10 cellular contexts compared by ENCODE assay signal in the genomic region with DNA sequence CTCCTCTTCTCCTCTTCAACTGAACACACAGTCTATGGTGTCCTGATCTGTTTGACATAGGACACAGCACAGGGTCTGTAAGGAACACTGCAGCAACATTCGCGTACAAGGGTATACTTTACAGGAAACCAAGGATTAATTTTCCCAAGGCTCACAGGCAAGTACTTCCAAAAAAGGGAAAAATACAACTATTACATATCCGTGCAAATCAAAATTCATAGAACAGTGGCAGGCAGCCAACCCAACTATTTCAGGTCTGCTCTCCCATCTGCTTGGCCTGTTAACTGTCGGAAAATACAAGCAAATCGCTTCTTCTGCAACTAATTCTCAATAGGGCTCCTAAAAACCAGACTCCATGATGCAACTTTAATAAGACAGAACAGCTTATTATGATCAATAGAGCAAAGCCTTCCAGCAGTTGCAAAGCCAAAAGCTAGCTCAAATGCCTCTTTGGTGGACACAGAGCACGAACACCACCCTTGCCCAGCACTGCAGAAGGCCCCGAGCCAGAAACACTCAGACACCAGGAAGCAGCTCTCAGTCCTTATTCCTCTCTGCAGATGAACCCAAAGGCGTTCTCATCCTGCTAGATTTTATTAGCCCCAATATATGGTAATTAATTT.
DNase-seq lines count a peak whose midpoint lies in the region; ATAC-seq, FAIRE-seq and TF ChIP-seq lines count a peak whose summit lies in the region.
"Had no signal": no experiment of that assay in that cellular context is flagged by ENCODE, and none has a peak within 500 bp of the region (broad histone marks: within the 10 kb centered on the region; RNA-seq: fewer than 3 reads in every experiment).

No MANE protein-coding gene starts in this region.

- DNase-seq in DMS79 (lab: John Stamatoyannopoulos, UW): peak; percentile 64
- DNase-seq in cardiac muscle cell (ENCODE audit: low read depth in 1 of 2, low spot score in 1 of 2): peak in 1 of 2 donors; percentile 65
- DNase-seq in pons (ENCODE audit: low spot score): peak; percentile 72
- no peak for DNase-seq in GM19239 (ENCODE audit: insufficient read length, low spot score)
- DNase-seq in SKM-1 treated with dmso at 0.1 percent for 144 hours (lab: John Stamatoyannopoulos, UW; ENCODE audit: unreplicated experiment): no peak
- DNase-seq: activated CD4-positive, alpha-beta T cell treated with anti-CD3 and anti-CD28 coated beads, Interleukin-2, amount 50 U/mL, for 48 hours had no signal

- H3K36me3 ChIP-seq in cardiac muscle cell: no peaks in the 10 kb centered on the region

- peak; percentile 86 for ATAC-seq in SK-N-SH treated with all-trans-retinoic acid at 6 μM for 48 hours
- ATAC-seq in HG03460 (IDR thresholded peaks at IDR 0.05; ENCODE audit: unreplicated experiment): no peak
- ATAC-seq in HG02938 (IDR thresholded peaks at IDR 0.05; ENCODE audit: unreplicated experiment): no peak

- H3K27ac ChIP-seq in cardiac muscle cell: peak overlapping the region; percentile 85
- H3K27ac ChIP-seq: BLaER1 had no signal

- no peaks in the 10 kb centered on the region for H3K9me3 ChIP-seq in cardiac muscle cell (ENCODE audit: low read depth)
- H3K9me3 ChIP-seq: BLaER1 had no signal

- peaks cover 59% of the 10 kb centered on the region for H3K4me1 ChIP-seq in cardiac muscle cell (ENCODE audit: low read depth)

- no peaks in the 10 kb centered on the region for H3K27me3 ChIP-seq in cardiac muscle cell
- H3K27me3 ChIP-seq: BLaER1 had no signal

- no peak for FAIRE-seq in GM19239 (lab: Jason Lieb, UNC)

- TF ChIP-seq CTCF in cardiac muscle cell (IDR thresholded peaks at IDR 0.05; ENCODE audit: low read depth, low read length): no peak

- H3K4me3 ChIP-seq in cardiac muscle cell: no peak overlapping the region
- H3K4me3 ChIP-seq: BLaER1 had no signal

TF ChIP-seq in SK-N-SH treated with all-trans-retinoic acid at 6 μM for 48 hours, 23 proteins besides CTCF, POLR2A, EP300 and RAD21:
- no peak for TF ChIP-seq RARB (CRISPR knock-in tag; IDR thresholded peaks at IDR 0.05)
- TF ChIP-seq ZNF8 (CRISPR knock-in tag; IDR thresholded peaks at IDR 0.05): no peak
- no peak for TF ChIP-seq ESRRG (CRISPR knock-in tag; IDR thresholded peaks at IDR 0.05)
- no peak for TF ChIP-seq ZNF565 (CRISPR knock-in tag; conservative IDR thresholded peaks at IDR 0.05; ENCODE audit: low read depth)
- 0 out of 2 replicates have a peak, but pooled peaks have one; percentile 10 for TF ChIP-seq CSDC2 (CRISPR knock-in tag; IDR thresholded peaks at IDR 0.05)
- TF ChIP-seq SNAI2 (CRISPR knock-in tag; IDR thresholded peaks at IDR 0.05): no peak
- no peak for TF ChIP-seq ZFP30 (CRISPR knock-in tag; IDR thresholded peaks at IDR 0.05)
- no peak for TF ChIP-seq BACH2 (CRISPR knock-in tag; IDR thresholded peaks at IDR 0.05; ENCODE audit: borderline replicate concordance)
- TF ChIP-seq OSR1 (CRISPR knock-in tag; IDR thresholded peaks at IDR 0.05): no peak
- no peak for TF ChIP-seq ZFP3 (CRISPR knock-in tag; IDR thresholded peaks at IDR 0.05)
- TF ChIP-seq, protein P1, sequence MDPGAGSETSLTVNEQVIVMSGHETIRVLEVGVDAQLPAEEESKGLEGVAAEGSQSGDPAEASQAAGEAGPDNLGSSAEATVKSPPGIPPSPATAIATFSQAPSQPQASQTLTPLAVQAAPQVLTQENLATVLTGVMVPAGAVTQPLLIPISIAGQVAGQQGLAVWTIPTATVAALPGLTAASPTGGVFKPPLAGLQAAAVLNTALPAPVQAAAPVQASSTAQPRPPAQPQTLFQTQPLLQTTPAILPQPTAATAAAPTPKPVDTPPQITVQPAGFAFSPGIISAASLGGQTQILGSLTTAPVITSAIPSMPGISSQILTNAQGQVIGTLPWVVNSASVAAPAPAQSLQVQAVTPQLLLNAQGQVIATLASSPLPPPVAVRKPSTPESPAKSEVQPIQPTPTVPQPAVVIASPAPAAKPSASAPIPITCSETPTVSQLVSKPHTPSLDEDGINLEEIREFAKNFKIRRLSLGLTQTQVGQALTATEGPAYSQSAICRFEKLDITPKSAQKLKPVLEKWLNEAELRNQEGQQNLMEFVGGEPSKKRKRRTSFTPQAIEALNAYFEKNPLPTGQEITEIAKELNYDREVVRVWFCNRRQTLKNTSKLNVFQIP (CRISPR knock-in tag; IDR thresholded peaks at IDR 0.05; ENCODE audit: borderline replicate concordance, low read depth): no peak
- peak; percentile 39; the same call in 1 of the 2 replicates for TF ChIP-seq TCF4 (CRISPR knock-in tag; IDR thresholded peaks at IDR 0.05; ENCODE audit: borderline replicate concordance)
- no peak for TF ChIP-seq ZNF70 (CRISPR knock-in tag; IDR thresholded peaks at IDR 0.05)
- TF ChIP-seq, protein P2, sequence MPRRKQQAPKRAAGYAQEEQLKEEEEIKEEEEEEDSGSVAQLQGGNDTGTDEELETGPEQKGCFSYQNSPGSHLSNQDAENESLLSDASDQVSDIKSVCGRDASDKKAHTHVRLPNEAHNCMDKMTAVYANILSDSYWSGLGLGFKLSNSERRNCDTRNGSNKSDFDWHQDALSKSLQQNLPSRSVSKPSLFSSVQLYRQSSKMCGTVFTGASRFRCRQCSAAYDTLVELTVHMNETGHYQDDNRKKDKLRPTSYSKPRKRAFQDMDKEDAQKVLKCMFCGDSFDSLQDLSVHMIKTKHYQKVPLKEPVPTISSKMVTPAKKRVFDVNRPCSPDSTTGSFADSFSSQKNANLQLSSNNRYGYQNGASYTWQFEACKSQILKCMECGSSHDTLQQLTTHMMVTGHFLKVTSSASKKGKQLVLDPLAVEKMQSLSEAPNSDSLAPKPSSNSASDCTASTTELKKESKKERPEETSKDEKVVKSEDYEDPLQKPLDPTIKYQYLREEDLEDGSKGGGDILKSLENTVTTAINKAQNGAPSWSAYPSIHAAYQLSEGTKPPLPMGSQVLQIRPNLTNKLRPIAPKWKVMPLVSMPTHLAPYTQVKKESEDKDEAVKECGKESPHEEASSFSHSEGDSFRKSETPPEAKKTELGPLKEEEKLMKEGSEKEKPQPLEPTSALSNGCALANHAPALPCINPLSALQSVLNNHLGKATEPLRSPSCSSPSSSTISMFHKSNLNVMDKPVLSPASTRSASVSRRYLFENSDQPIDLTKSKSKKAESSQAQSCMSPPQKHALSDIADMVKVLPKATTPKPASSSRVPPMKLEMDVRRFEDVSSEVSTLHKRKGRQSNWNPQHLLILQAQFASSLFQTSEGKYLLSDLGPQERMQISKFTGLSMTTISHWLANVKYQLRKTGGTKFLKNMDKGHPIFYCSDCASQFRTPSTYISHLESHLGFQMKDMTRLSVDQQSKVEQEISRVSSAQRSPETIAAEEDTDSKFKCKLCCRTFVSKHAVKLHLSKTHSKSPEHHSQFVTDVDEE (CRISPR knock-in tag; IDR thresholded peaks at IDR 0.05): no peak
- TF ChIP-seq, protein P3, sequence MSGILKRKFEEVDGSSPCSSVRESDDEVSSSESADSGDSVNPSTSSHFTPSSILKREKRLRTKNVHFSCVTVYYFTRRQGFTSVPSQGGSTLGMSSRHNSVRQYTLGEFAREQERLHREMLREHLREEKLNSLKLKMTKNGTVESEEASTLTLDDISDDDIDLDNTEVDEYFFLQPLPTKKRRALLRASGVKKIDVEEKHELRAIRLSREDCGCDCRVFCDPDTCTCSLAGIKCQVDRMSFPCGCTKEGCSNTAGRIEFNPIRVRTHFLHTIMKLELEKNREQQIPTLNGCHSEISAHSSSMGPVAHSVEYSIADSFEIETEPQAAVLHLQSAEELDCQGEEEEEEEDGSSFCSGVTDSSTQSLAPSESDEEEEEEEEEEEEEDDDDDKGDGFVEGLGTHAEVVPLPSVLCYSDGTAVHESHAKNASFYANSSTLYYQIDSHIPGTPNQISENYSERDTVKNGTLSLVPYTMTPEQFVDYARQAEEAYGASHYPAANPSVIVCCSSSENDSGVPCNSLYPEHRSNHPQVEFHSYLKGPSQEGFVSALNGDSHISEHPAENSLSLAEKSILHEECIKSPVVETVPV (CRISPR knock-in tag; IDR thresholded peaks at IDR 0.05): no peak
- no peak for TF ChIP-seq ARNTL (CRISPR knock-in tag; IDR thresholded peaks at IDR 0.05; ENCODE audit: borderline replicate concordance, low read depth)
- TF ChIP-seq ZC3H10 (CRISPR knock-in tag; IDR thresholded peaks at IDR 0.05): no peak
- TF ChIP-seq ISL1 (CRISPR knock-in tag; IDR thresholded peaks at IDR 0.05): peak; percentile 39
- TF ChIP-seq PPARA (CRISPR knock-in tag; IDR thresholded peaks at IDR 0.05; ENCODE audit: borderline replicate concordance): no peak
- TF ChIP-seq, protein P4, sequence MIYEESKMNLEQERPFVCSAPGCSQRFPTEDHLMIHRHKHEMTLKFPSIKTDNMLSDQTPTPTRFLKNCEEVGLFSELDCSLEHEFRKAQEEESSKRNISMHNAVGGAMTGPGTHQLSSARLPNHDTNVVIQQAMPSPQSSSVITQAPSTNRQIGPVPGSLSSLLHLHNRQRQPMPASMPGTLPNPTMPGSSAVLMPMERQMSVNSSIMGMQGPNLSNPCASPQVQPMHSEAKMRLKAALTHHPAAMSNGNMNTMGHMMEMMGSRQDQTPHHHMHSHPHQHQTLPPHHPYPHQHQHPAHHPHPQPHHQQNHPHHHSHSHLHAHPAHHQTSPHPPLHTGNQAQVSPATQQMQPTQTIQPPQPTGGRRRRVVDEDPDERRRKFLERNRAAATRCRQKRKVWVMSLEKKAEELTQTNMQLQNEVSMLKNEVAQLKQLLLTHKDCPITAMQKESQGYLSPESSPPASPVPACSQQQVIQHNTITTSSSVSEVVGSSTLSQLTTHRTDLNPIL (CRISPR knock-in tag; IDR thresholded peaks at IDR 0.05; ENCODE audit: low read depth): no peak
- no peak for TF ChIP-seq TOX (CRISPR knock-in tag; IDR thresholded peaks at IDR 0.05; ENCODE audit: borderline replicate concordance)
- TF ChIP-seq, protein P5, sequence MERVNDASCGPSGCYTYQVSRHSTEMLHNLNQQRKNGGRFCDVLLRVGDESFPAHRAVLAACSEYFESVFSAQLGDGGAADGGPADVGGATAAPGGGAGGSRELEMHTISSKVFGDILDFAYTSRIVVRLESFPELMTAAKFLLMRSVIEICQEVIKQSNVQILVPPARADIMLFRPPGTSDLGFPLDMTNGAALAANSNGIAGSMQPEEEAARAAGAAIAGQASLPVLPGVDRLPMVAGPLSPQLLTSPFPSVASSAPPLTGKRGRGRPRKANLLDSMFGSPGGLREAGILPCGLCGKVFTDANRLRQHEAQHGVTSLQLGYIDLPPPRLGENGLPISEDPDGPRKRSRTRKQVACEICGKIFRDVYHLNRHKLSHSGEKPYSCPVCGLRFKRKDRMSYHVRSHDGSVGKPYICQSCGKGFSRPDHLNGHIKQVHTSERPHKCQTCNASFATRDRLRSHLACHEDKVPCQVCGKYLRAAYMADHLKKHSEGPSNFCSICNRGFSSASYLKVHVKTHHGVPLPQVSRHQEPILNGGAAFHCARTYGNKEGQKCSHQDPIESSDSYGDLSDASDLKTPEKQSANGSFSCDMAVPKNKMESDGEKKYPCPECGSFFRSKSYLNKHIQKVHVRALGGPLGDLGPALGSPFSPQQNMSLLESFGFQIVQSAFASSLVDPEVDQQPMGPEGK (CRISPR knock-in tag; IDR thresholded peaks at IDR 0.05; ENCODE audit: borderline replicate concordance): no peak
- no peak for TF ChIP-seq GLIS3 (CRISPR knock-in tag; IDR thresholded peaks at IDR 0.05)

Comparison
In these comparisons a context has a peak if more than half of its experiments do, and no peak if none do; other contexts are left out.
1. DNase-seq: peak in DMS79 (single experiment) and pons (single experiment); none in GM19239 (single experiment) and SKM-1 treated with dmso at 0.1 percent for 144 hours (single experiment).